In genomic region chr22:21902296-21903087, GRCh38 we compare ENCODE assay signal across 28 cellular contexts. TPM values are rescaled to one million over a fixed set of nuclear protein-coding genes. Genes with fewer than 3 reads are reported as not detected.
DNase-seq lines count a peak whose midpoint lies in the region; ATAC-seq and TF ChIP-seq lines count a peak whose summit lies in the region.
"Had no signal": no experiment of that assay in that cellular context is flagged by ENCODE, and none has a peak within 500 bp of the region (broad histone marks: within the 10 kb centered on the region; RNA-seq: fewer than 3 reads in every experiment).

No MANE protein-coding gene starts in this region.

- no peak overlapping the region for H3K4me3 ChIP-seq in osteoblast (ENCODE audit: insufficient read depth, low read length)
- no peak overlapping the region for H3K4me3 ChIP-seq in SJCRH30
- H3K4me3 ChIP-seq: A549, lung, suprapubic skin had no signal

- no peaks in the 10 kb centered on the region for H3K36me3 ChIP-seq in osteoblast (ENCODE audit: insufficient read depth, low read length)
- H3K36me3 ChIP-seq in SJCRH30, result no peaks in the 10 kb centered on the region
- H3K36me3 ChIP-seq: suprapubic skin had no signal

- ATAC-seq in GM18868 (IDR thresholded peaks at IDR 0.05; ENCODE audit: unreplicated experiment) (peak; percentile 53), HG03196 (IDR thresholded peaks at IDR 0.05; ENCODE audit: unreplicated experiment) (peak; percentile 58), GM21367 (IDR thresholded peaks at IDR 0.05; ENCODE audit: unreplicated experiment) (no peak), GM18505 (IDR thresholded peaks at IDR 0.05; ENCODE audit: unreplicated experiment) (no peak)
- ATAC-seq: A549; activated CD4-positive, CD25-positive, alpha-beta regulatory T cell treated with anti-CD3 and anti-CD28 coated beads, Interleukin-2, amount 50 U/mL, for 24 hours; natural killer cell; SK-N-SH treated with all-trans-retinoic acid at 6 μM for 48 hours; T-helper 17 cell had no signal

- no peaks in the 10 kb centered on the region for H3K27me3 ChIP-seq in osteoblast (ENCODE audit: insufficient read depth, low read length)
- H3K27me3 ChIP-seq in SJCRH30, result no peaks in the 10 kb centered on the region
- H3K27me3 ChIP-seq: suprapubic skin had no signal

- DNase-seq in GM10266 (ENCODE audit: extremely low spot score), result peak; percentile 38
- peak; percentile 1 for DNase-seq in osteoblast (ENCODE audit: insufficient read length, low spot score, missing footprints)
- no peak for DNase-seq in SJCRH30
- DNase-seq in activated CD4-positive, alpha-beta T cell treated with anti-CD3 and anti-CD28 coated beads, Interleukin-2, amount 50 U/mL, for 4 hours, result no peak
- DNase-seq: activated CD4-positive, alpha-beta T cell treated with anti-CD3 and anti-CD28 coated beads, Interleukin-2, amount 50 U/mL, for 48 hours; activated naive CD4-positive, alpha-beta T cell; CD4-positive, alpha-beta T cell; cortex of kidney; effector memory CD4-positive, alpha-beta T cell; HCEC 1CT; hypothalamus; KG1; natural killer cell; NCI-H2029; NCI-H524 treated with DMSO at 0.1 percent for 48 hours; retina; stimulated activated naive CD4-positive, alpha-beta T cell; T-helper 17 cell had no signal

- no peaks in the 10 kb centered on the region for H4K20me1 ChIP-seq in osteoblast (ENCODE audit: insufficient read depth, low read length)

- no peaks in the 10 kb centered on the region for H3K4me1 ChIP-seq in osteoblast (ENCODE audit: insufficient read depth, low read length)
- no peaks in the 10 kb centered on the region; the same call in 1 of the 2 replicates for H3K4me1 ChIP-seq in SJCRH30
- H3K4me1 ChIP-seq: A549, suprapubic skin had no signal

- H3K27ac ChIP-seq in osteoblast (ENCODE audit: low read depth, low read length) (no peak overlapping the region), SJCRH30 (no peak overlapping the region)
- H3K27ac ChIP-seq: A549, epithelial cell of prostate, suprapubic skin had no signal

- no peaks in the 10 kb centered on the region for H3K79me2 ChIP-seq in osteoblast (ENCODE audit: insufficient read depth, low read length)

- H3K4me2 ChIP-seq in osteoblast (ENCODE audit: insufficient read depth, low read length), result no peak overlapping the region
- H3K4me2 ChIP-seq: A549 had no signal

- H3K9me3 ChIP-seq in osteoblast (ENCODE audit: low read depth, low read length) (no peaks in the 10 kb centered on the region), SJCRH30 (replicated peaks) (no peaks in the 10 kb centered on the region)
- H3K9me3 ChIP-seq: A549, suprapubic skin had no signal

- H2AFZ ChIP-seq in osteoblast (ENCODE audit: low read length), result no peak overlapping the region

- TF ChIP-seq CTCF in GM10266 (IDR thresholded peaks at IDR 0.05; ENCODE audit: control insufficient read depth, insufficient read depth, low read depth, missing control alignments), result no peak
- no peak for TF ChIP-seq CTCF in osteoblast (IDR thresholded peaks at IDR 0.05; ENCODE audit: extremely low read depth, low read depth, low read length)

- TF ChIP-seq POLR2A in GM18505 (IDR thresholded peaks at IDR 0.05; ENCODE audit: borderline replicate concordance, extremely low read depth, insufficient read depth, insufficient read length), result no peak

RNA-seq across cellular contexts. Expression of gene MAPK1, which starts 35.0 kb away (rescaled TPM):
- 46.3 and 61.6 TPM in 2 replicates for total RNA-seq in osteoblast
- 97.9 and 98.8 TPM in 2 replicates for total RNA-seq in SJCRH30 (2014; rRNA removed; shearing (Covaris generic))

RNA-seq across cellular contexts. Expression of gene PPM1F, which starts 50.2 kb away (rescaled TPM):
- total RNA-seq in osteoblast, result 22.8 and 24.5 TPM in 2 replicates
- total RNA-seq in SJCRH30 (2014; rRNA removed; shearing (Covaris generic)), result 47.8 and 49.4 TPM in 2 replicates

Comparison
In these comparisons a context has a peak if more than half of its experiments do, and no peak if none do; other contexts are left out.
1. DNase-seq: peak in GM10266 (single experiment) and osteoblast (single experiment); none in SJCRH30 (0 of 2) and activated CD4-positive, alpha-beta T cell treated with anti-CD3 and anti-CD28 coated beads, Interleukin-2, amount 50 U/mL, for 4 hours (0 of 2).
2. ATAC-seq: peak in GM18868 (single experiment) and HG03196 (single experiment); none in GM21367 (single experiment) and GM18505 (single experiment).